21 cellular contexts compared by ENCODE assay signal in the genomic region with DNA sequence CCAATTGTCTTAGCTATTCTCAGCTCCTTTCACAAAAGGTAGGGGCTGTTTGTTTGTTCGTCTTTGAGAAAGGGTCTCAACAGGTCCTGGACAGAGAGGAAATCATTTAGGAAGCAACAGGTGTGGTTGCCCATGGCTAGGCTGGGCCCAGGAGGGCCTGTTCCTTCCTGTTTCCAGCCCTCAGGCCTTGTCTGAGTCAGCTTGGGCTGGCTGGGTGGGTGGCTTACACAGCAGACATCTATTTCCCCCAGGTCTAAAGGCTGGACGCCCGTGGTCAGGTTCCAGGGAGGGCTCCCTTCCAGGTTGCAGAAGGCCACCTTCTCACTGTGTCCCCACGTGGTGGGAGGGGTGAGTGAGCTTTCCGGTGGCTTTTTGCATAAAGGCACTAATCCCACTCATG.
"Had no signal": no experiment of that assay in that cellular context is flagged by ENCODE, and none has a peak within 500 bp of the region (broad histone marks: within the 10 kb centered on the region; RNA-seq: fewer than 3 reads in every experiment).

No MANE protein-coding gene starts in this region.

- DNase-seq: activated CD4-positive, alpha-beta T cell treated with anti-CD3 and anti-CD28 coated beads for 4 hours; activated CD4-positive, alpha-beta T cell treated with anti-CD3 and anti-CD28 coated beads, Interleukin-2, amount 50 U/mL, for 48 hours; activated CD4-positive, CD25-positive, alpha-beta regulatory T cell; activated naive CD4-positive, alpha-beta T cell treated with anti-CD3 and anti-CD28 coated beads, Interleukin-2, amount 10 ng/mL, durations not matched to agents 7 days and 5 days; activated naive CD8-positive, alpha-beta T cell treated with anti-CD3 and anti-CD28 coated beads, Interleukin-2, amount 50 U/mL, for 24 hours; activated T-cell treated with anti-CD3 and anti-CD28 coated beads for 4 hours; effector CD4-positive, alpha-beta T cell; heart right ventricle; lower lobe of right lung; naive thymus-derived CD8-positive, alpha-beta T cell; posterior cingulate gyrus; small intestine; stimulated activated CD4-positive, alpha-beta T cell treated with anti-CD3 and anti-CD28 coated beads, Interleukin-15, amount 100 ng/mL, for 24 hours; T-helper 17 cell; transverse colon; uterus had no signal

- H3K4me3 ChIP-seq: heart right ventricle, lower lobe of right lung, neural progenitor cell, transverse colon, uterus had no signal

- H3K4me1 Mint-ChIP-seq: activated naive CD4-positive, alpha-beta T cell treated with anti-CD3 and anti-CD28 coated beads, Interleukin-2, amount 10 ng/mL, durations not matched to agents 7 days and 5 days; activated naive CD8-positive, alpha-beta T cell treated with anti-CD3 and anti-CD28 coated beads, Interleukin-2, amount 50 U/mL, for 24 hours; naive thymus-derived CD8-positive, alpha-beta T cell; neural progenitor cell; stimulated activated memory B cell treated with anti-CD40 and anti-IgM and Interleukin-4, amounts not matched to agents 10 μg/mL and 1 μg/mL and 100 μg/mL, for 72 hours; T-helper 17 cell had no signal

- H2AFZ ChIP-seq: neural progenitor cell had no signal

- ATAC-seq: activated naive CD8-positive, alpha-beta T cell treated with anti-CD3 and anti-CD28 coated beads, Interleukin-2, amount 50 U/mL, for 24 hours; heart right ventricle; left lobe of liver; lower lobe of right lung; naive thymus-derived CD8-positive, alpha-beta T cell; sciatic nerve; stimulated activated memory B cell treated with anti-CD40 and anti-IgM and Interleukin-4, amounts not matched to agents 10 μg/mL and 1 μg/mL and 100 μg/mL, for 72 hours; T-helper 17 cell had no signal

- H3K9me3 ChIP-seq: lower lobe of right lung, transverse colon, uterus had no signal

- H3K4me1 ChIP-seq: heart right ventricle, lower lobe of right lung, neural progenitor cell, transverse colon, uterus had no signal

- H3K27me3 Mint-ChIP-seq: activated naive CD4-positive, alpha-beta T cell treated with anti-CD3 and anti-CD28 coated beads, Interleukin-2, amount 10 ng/mL, durations not matched to agents 7 days and 5 days had no signal

- H3K27ac ChIP-seq: heart right ventricle, lower lobe of right lung, neural progenitor cell, transverse colon, uterus had no signal

- H3K27me3 ChIP-seq: neural progenitor cell, transverse colon, uterus had no signal

- H3K27ac Mint-ChIP-seq: activated naive CD4-positive, alpha-beta T cell treated with anti-CD3 and anti-CD28 coated beads, Interleukin-2, amount 10 ng/mL, durations not matched to agents 7 days and 5 days; activated naive CD8-positive, alpha-beta T cell treated with anti-CD3 and anti-CD28 coated beads, Interleukin-2, amount 50 U/mL, for 24 hours; dendritic cell treated with granulocyte-macrophage colony-stimulating factor and Interleukin-4, amounts not matched to agents 40 ng/mL and 50 ng/mL, for 4 days; naive thymus-derived CD8-positive, alpha-beta T cell; neural progenitor cell; stimulated activated memory B cell treated with anti-CD40 and anti-IgM and Interleukin-4, amounts not matched to agents 10 μg/mL and 1 μg/mL and 100 μg/mL, for 72 hours; T-helper 17 cell had no signal

- H3K36me3 Mint-ChIP-seq: activated naive CD4-positive, alpha-beta T cell treated with anti-CD3 and anti-CD28 coated beads, Interleukin-2, amount 10 ng/mL, durations not matched to agents 7 days and 5 days; naive thymus-derived CD8-positive, alpha-beta T cell; neural progenitor cell; stimulated activated memory B cell treated with anti-CD40 and anti-IgM and Interleukin-4, amounts not matched to agents 10 μg/mL and 1 μg/mL and 100 μg/mL, for 72 hours had no signal

- H3K4me3 Mint-ChIP-seq: activated naive CD4-positive, alpha-beta T cell treated with anti-CD3 and anti-CD28 coated beads, Interleukin-2, amount 10 ng/mL, durations not matched to agents 7 days and 5 days; activated naive CD8-positive, alpha-beta T cell treated with anti-CD3 and anti-CD28 coated beads, Interleukin-2, amount 50 U/mL, for 24 hours; dendritic cell treated with granulocyte-macrophage colony-stimulating factor and Interleukin-4, amounts not matched to agents 40 ng/mL and 50 ng/mL, for 4 days; naive thymus-derived CD8-positive, alpha-beta T cell; neural progenitor cell; stimulated activated memory B cell treated with anti-CD40 and anti-IgM and Interleukin-4, amounts not matched to agents 10 μg/mL and 1 μg/mL and 100 μg/mL, for 72 hours; T-helper 17 cell had no signal

- H3K9ac ChIP-seq: neural progenitor cell had no signal

- H3K4me2 ChIP-seq: neural progenitor cell had no signal

- H3K36me3 ChIP-seq: heart right ventricle, lower lobe of right lung, neural progenitor cell, transverse colon, uterus had no signal

- H3K9me3 Mint-ChIP-seq: activated naive CD4-positive, alpha-beta T cell treated with anti-CD3 and anti-CD28 coated beads, Interleukin-2, amount 10 ng/mL, durations not matched to agents 7 days and 5 days; activated naive CD8-positive, alpha-beta T cell treated with anti-CD3 and anti-CD28 coated beads, Interleukin-2, amount 50 U/mL, for 24 hours; dendritic cell treated with granulocyte-macrophage colony-stimulating factor and Interleukin-4, amounts not matched to agents 40 ng/mL and 50 ng/mL, for 4 days; naive thymus-derived CD8-positive, alpha-beta T cell; stimulated activated memory B cell treated with anti-CD40 and anti-IgM and Interleukin-4, amounts not matched to agents 10 μg/mL and 1 μg/mL and 100 μg/mL, for 72 hours had no signal
